ENCODE assay signal across 23 cellular contexts in the genomic region with DNA sequence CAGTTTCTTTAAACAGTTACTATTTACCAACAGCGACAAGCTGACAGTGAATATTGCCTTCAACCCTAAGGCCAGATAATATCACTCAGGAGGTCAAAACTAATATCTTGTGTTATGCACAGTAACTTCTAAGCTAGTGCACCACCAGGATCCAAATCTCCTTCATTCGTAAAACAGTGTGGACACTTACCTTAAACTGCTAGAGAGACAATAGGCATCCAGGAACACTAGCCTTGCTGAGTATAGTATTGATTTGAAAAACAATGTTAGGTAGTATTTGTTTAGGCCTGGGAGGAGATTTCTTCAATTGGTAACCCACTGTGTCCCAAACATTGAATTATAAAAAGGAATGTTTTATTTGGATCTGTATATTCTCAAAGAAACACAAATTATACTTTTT.
"Had no signal": no experiment of that assay in that cellular context is flagged by ENCODE, and none has a peak within 500 bp of the region (broad histone marks: within the 10 kb centered on the region; RNA-seq: fewer than 3 reads in every experiment).

No MANE protein-coding gene starts in this region.

- DNase-seq: KBM-7, MV-4-11, NCI-H1048, NCI-H1105 treated with DMSO at 0.1 percent for 48 hours, NCI-H1417 treated with DMSO at 0.1 percent for 48 hours, NCI-H146, NCI-H1694 treated with DMSO at 0.1 percent for 48 hours, NCI-H1930, NCI-H2081, NCI-H2107, NCI-H2227 treated with DMSO at 0.1 percent for 48 hours, NCI-H524, NCI-H526 treated with DMSO at 0.1 percent for 48 hours, NCI-H748 treated with DMSO at 0.1 percent for 48 hours, PC-9, Right ventricle myocardium superior, RPMI8226, SIG-M5 had no signal

- H3K4me3 ChIP-seq: PC-9, SJSA1, SK-N-MC had no signal

- H3K27me3 ChIP-seq: SJSA1 had no signal

- H3K27ac ChIP-seq: HL-60, PC-9, SJSA1, SK-N-MC had no signal

- H3K4me1 ChIP-seq: SJSA1 had no signal

- H2AFZ ChIP-seq: PC-9 had no signal

- H3K9me3 ChIP-seq: SJSA1 had no signal

- H3K4me2 ChIP-seq: PC-9 had no signal

- H3K36me3 ChIP-seq: SJSA1 had no signal

- FAIRE-seq: HTR-8/SVneo, RCC 7860 had no signal
